In genomic region chr5:76717222-76718083, GRCh38 we compare ENCODE assay signal across 8 cellular contexts. TPM values are rescaled to one million over a fixed set of nuclear protein-coding genes. Genes with fewer than 3 reads are reported as not detected.
DNase-seq lines count a peak whose midpoint lies in the region; ATAC-seq and TF ChIP-seq lines count a peak whose summit lies in the region.

No MANE protein-coding gene starts in this region.

- H3K79me1 ChIP-seq in neuronal stem cell (ENCODE audit: low read depth, low read length): peaks cover 12% of the 10 kb centered on the region

- no peak overlapping the region for H3K23ac ChIP-seq in neuronal stem cell (ENCODE audit: low read depth, low read length, poor library complexity)

- H3K27ac Mint-ChIP-seq in CD8-positive, alpha-beta memory T cell: peak overlapping the region in 7 of 8 donors; percentile 35 to 97 (median 89)

- H3K4me2 ChIP-seq in neuronal stem cell (ENCODE audit: insufficient read depth, low read length, poor library complexity, severe bottlenecking): peak overlapping the region; percentile 53

- TF ChIP-seq CTCF in Panc1 (IDR thresholded peaks at IDR 0.05) (no peak), esophagus muscularis mucosa (IDR thresholded peaks at IDR 0.05) (no peak), RWPE1 (conservative IDR thresholded peaks at IDR 0.05; ENCODE audit: low read depth) (no peak)

- CTCF ChIA-PET in CD8-positive, alpha-beta memory T cell (lab: Charles Lee): interaction anchor here (0.6 to 8.6 kb wide), 10 partner anchors 8 to 59 kb away, joined by 3 to 79 read pairs (median 4); no protein-coding TSS in a partner anchor
- CTCF ChIA-PET in Panc1 (lab: Charles Lee) (interaction anchor here (1.0 kb wide), 1 partner anchor 57 kb away, joined by 4 read pairs; no protein-coding TSS in a partner anchor), RWPE1 (lab: Yijun Ruan, JAX) (interaction anchor here (0.5 to 2.5 kb wide), 4 partner anchors 45 to 625 kb away, joined by 3 to 11 read pairs (median 5); no protein-coding TSS in a partner anchor)

- BruUV-seq in Panc1 (replicated peaks; lab: Mats Ljungman, UMichigan): no TSS peak

- in situ Hi-C loops in Panc1 (cut with HindIII; ENCODE audit: low pct_unique_long_range_greater_than_20kb, low sequenced_read_pairs): no loop called here

- no peaks in the 10 kb centered on the region for H3K9me3 Mint-ChIP-seq in CD8-positive, alpha-beta memory T cell

- H3K36me3 Mint-ChIP-seq in CD8-positive, alpha-beta memory T cell: peaks cover 0 to 24% (median 0%) of the 10 kb centered on the region in 3 donors

- WGBS in esophagus muscularis mucosa: 81% methylated on average over 11 of the region's 11 CpGs
- no CpG with 5 or more reads among the region's 11 CpGs for WGBS in neuronal stem cell (ENCODE audit: extremely low coverage in 2 of 2, insufficient read length in 2 of 2, insufficient replicate concordance in 1 of 2), 2 donors

- H3K4me1 ChIP-seq in CD8-positive, alpha-beta memory T cell (ENCODE audit: insufficient read depth, low read length): peaks cover 14% of the 10 kb centered on the region
- peaks cover 16% of the 10 kb centered on the region; the same call in 1 of the 2 replicates for H3K4me1 ChIP-seq in Panc1 (ENCODE audit: control insufficient read depth, insufficient read depth, low read length)
- H3K4me1 ChIP-seq in esophagus muscularis mucosa: peaks cover 11 to 31% (median 26%) of the 10 kb centered on the region in 4 donors
- peaks cover 8% of the 10 kb centered on the region in 2 donors for H3K4me1 ChIP-seq in neuronal stem cell (ENCODE audit: control insufficient read depth in 2 of 2, insufficient read depth in 1 of 2, low read depth in 1 of 2, low read length in 2 of 2)

- H2BK5ac ChIP-seq in neuronal stem cell (ENCODE audit: low read length): no peak overlapping the region

- H3K18ac ChIP-seq in neuronal stem cell (ENCODE audit: low read length): no peak overlapping the region

- H2AK5ac ChIP-seq in neuronal stem cell (ENCODE audit: low read depth, low read length): no peak overlapping the region

- intact Hi-C loops in Panc1 (cut with micrococcal nuclease; ENCODE audit: unreplicated experiment) (loop anchor here (5.0 kb wide), 1 partner anchor 50 kb away; no protein-coding TSS in a partner anchor), esophagus muscularis mucosa (cut with DNase I) (no loop called here)

- H3K27ac ChIP-seq in CD8-positive, alpha-beta memory T cell (ENCODE audit: low read depth, low read length): peak overlapping the region; percentile 72
- H3K27ac ChIP-seq in Panc1 (ENCODE audit: low read length) (peak overlapping the region; percentile 80; the same call in 1 of the 2 replicates), esophagus muscularis mucosa (replicated peaks in 1 of 4) (no peak overlapping the region), neuronal stem cell (replicated peaks; ENCODE audit: low read length) (no peak overlapping the region), RWPE1 (no peak overlapping the region)

- H3K4ac ChIP-seq in neuronal stem cell (ENCODE audit: low read length): no peak overlapping the region

- no peak overlapping the region for H2BK120ac ChIP-seq in neuronal stem cell (ENCODE audit: low read depth, low read length)

- no peak for TF ChIP-seq EP300 in esophagus muscularis mucosa (IDR thresholded peaks at IDR 0.05)

- H3K36me3 ChIP-seq in CD8-positive, alpha-beta memory T cell (ENCODE audit: insufficient read depth, low read length): no peaks in the 10 kb centered on the region
- no peaks in the 10 kb centered on the region for H3K36me3 ChIP-seq in Panc1 (ENCODE audit: control insufficient read depth, insufficient read depth, low read length)
- no peaks in the 10 kb centered on the region for H3K36me3 ChIP-seq in esophagus muscularis mucosa
- H3K36me3 ChIP-seq in neuronal stem cell (replicated peaks in 1 of 2; ENCODE audit: control insufficient read depth in 2 of 2, insufficient read depth in 2 of 2, low read length in 2 of 2): peaks cover 3 to 35% of the 10 kb centered on the region in 2 donors

- H3K9me3 ChIP-seq in CD8-positive, alpha-beta memory T cell (ENCODE audit: low read length): no peaks in the 10 kb centered on the region
- H3K9me3 ChIP-seq in Panc1 (ENCODE audit: control insufficient read depth, insufficient read depth, low read depth, low read length): no peaks in the 10 kb centered on the region
- no peaks in the 10 kb centered on the region for H3K9me3 ChIP-seq in esophagus muscularis mucosa
- H3K9me3 ChIP-seq in neuronal stem cell (replicated peaks in 1 of 2; ENCODE audit: control insufficient read depth in 2 of 2, insufficient read depth in 1 of 2, low read depth in 1 of 2, low read length in 2 of 2): no peaks in the 10 kb centered on the region

- no peak for DNase-seq in CD8-positive, alpha-beta memory T cell
- no peak for DNase-seq in Panc1 (ENCODE audit: low read depth, low spot score)
- DNase-seq in esophagus muscularis mucosa (ENCODE audit: extremely low spot score): no peak
- no peak for DNase-seq in neuronal stem cell (ENCODE audit: low spot score)
- DNase-seq in NCI-H2227 (lab: John Stamatoyannopoulos, UW; ENCODE audit: unreplicated experiment): no peak
- no peak for DNase-seq in RWPE1 (ENCODE audit: low spot score)

- H3K4me3 Mint-ChIP-seq in CD8-positive, alpha-beta memory T cell: peak overlapping the region; percentile 80 to 98 (median 91)

- H3K4me3 ChIP-seq in CD8-positive, alpha-beta memory T cell (ENCODE audit: low read length): peak overlapping the region; percentile 77
- peak overlapping the region; percentile 83 to 91 for H3K4me3 ChIP-seq in Panc1 (ENCODE audit: low read depth in 2 of 2, low read length in 2 of 2)
- peak overlapping the region; percentile 60 to 68 (median 64) for H3K4me3 ChIP-seq in esophagus muscularis mucosa
- peak overlapping the region; percentile 15 to 90 for H3K4me3 ChIP-seq in neuronal stem cell (ENCODE audit: low read length in 2 of 2)

- H3K9ac ChIP-seq in neuronal stem cell (ENCODE audit: low read depth, low read length, poor library complexity): peak overlapping the region; percentile 4

- no peaks in the 10 kb centered on the region for H3K27me3 Mint-ChIP-seq in CD8-positive, alpha-beta memory T cell

- TF ChIP-seq POLR2A in esophagus muscularis mucosa (IDR thresholded peaks at IDR 0.05; ENCODE audit: low read depth): no peak

- no peak overlapping the region for H4K8ac ChIP-seq in neuronal stem cell (ENCODE audit: low read depth, low read length)

- H3K4me1 Mint-ChIP-seq in CD8-positive, alpha-beta memory T cell: peaks cover 50 to 71% (median 65%) of the 10 kb centered on the region in 3 donors

- H3K27me3 ChIP-seq in CD8-positive, alpha-beta memory T cell (ENCODE audit: insufficient read depth, low read length, poor library complexity, severe bottlenecking): no peaks in the 10 kb centered on the region
- H3K27me3 ChIP-seq in Panc1 (ENCODE audit: control insufficient read depth, insufficient read depth, low read length): peaks cover 2% of the 10 kb centered on the region; the same call in 1 of the 2 replicates
- H3K27me3 ChIP-seq in esophagus muscularis mucosa: peaks cover 0 to 42% (median 8%) of the 10 kb centered on the region in 4 donors
- peaks cover 0 to 14% (median 4%) of the 10 kb centered on the region in 3 experiments for H3K27me3 ChIP-seq in neuronal stem cell (ENCODE audit: control insufficient read depth in 3 of 3, insufficient read depth in 3 of 3, low read depth in 1 of 3, low read length in 3 of 3)

- H4K91ac ChIP-seq in neuronal stem cell (ENCODE audit: low read depth, low read length, poor library complexity): no peak overlapping the region

- no peak overlapping the region for H2BK15ac ChIP-seq in neuronal stem cell (ENCODE audit: low read length)

- peak overlapping the region; percentile 98 for H2AFZ ChIP-seq in neuronal stem cell (ENCODE audit: low read length)

- H2BK12ac ChIP-seq in neuronal stem cell (ENCODE audit: low read length): no peak overlapping the region

- no peak overlapping the region for H3K14ac ChIP-seq in neuronal stem cell (ENCODE audit: low read length)

- ATAC-seq in Panc1: no peak
- ATAC-seq in HG02588 (IDR thresholded peaks at IDR 0.05; ENCODE audit: unreplicated experiment): no peak
- ATAC-seq in GM18907 (IDR thresholded peaks at IDR 0.05; ENCODE audit: unreplicated experiment): no peak

- POLR2A ChIA-PET in CD8-positive, alpha-beta memory T cell (lab: Charles Lee): interaction anchor here (0.6 to 1.4 kb wide), 4 partner anchors 15 to 57 kb away, joined by 3 to 8 read pairs (median 6); no protein-coding TSS in a partner anchor
- POLR2A ChIA-PET in Panc1 (lab: Charles Lee): interaction anchor here (0.5 to 0.6 kb wide), 2 partner anchors 260 to 1128 kb away, joined by 3 to 5 read pairs; no protein-coding TSS in a partner anchor
- POLR2A ChIA-PET in RWPE1 (lab: Yijun Ruan, JAX; ENCODE audit: low non-redundant PET): no interaction called here

RNA-seq across cellular contexts. Expression of gene F2R, which starts 1.5 kb away (rescaled TPM):
- 10 to 100 TPM; 26.6 to 27.4 TPM for total RNA-seq in CD8-positive, alpha-beta memory T cell
- 46.5 TPM for polyA plus RNA-seq in CD8-positive, alpha-beta memory T cell
- 26.0 TPM for total RNA-seq in Panc1 (2021; ENCODE audit: unreplicated experiment)
- 21.1 TPM for polyA plus RNA-seq in Panc1 (2012; ENCODE audit: insufficient read length)
- total RNA-seq in esophagus muscularis mucosa: 10 to 100 TPM; 12.1 to 14.1 (median 13.9) TPM
- polyA plus RNA-seq in neuronal stem cell (2013, experiment 1 of 2): 52.3 TPM
- polyA plus RNA-seq in neuronal stem cell (2013, experiment 2 of 2): 53.7 TPM

Comparison
In these comparisons a context has a peak if more than half of its experiments do, and no peak if none do; other contexts are left out.
1. H3K27ac ChIP-seq: peak in CD8-positive, alpha-beta memory T cell (single experiment) and Panc1 (single experiment); none in esophagus muscularis mucosa (0 of 4), neuronal stem cell (single experiment) and RWPE1 (single experiment).
2. Peak in every context shown above with its lines, with median percentiles within 50 percentile points of each other: H3K4me3 ChIP-seq.